ENCODE assay signal across 9 cellular contexts in genomic region chr2:231482806-231483391, GRCh38. TPM values are rescaled to one million over a fixed set of nuclear protein-coding genes. Genes with fewer than 3 reads are reported as not detected.
DNase-seq lines count a peak whose midpoint lies in the region; ATAC-seq and TF ChIP-seq lines count a peak whose summit lies in the region.
"Had no signal": no experiment of that assay in that cellular context is flagged by ENCODE, and none has a peak within 500 bp of the region (broad histone marks: within the 10 kb centered on the region; RNA-seq: fewer than 3 reads in every experiment).

No MANE protein-coding gene starts in this region.

- ATAC-seq in GM21526 (IDR thresholded peaks at IDR 0.05; ENCODE audit: low FRiP score, unreplicated experiment) (peak; percentile 68), left lung (peak; percentile 97)
- ATAC-seq in central memory CD8-positive, alpha-beta T cell (replicated peaks; ENCODE audit: extremely low read depth, poor library complexity, severe bottlenecking): peak; percentile 70

- H3K27me3 ChIP-seq in Caco-2 (replicated peaks; ENCODE audit: control insufficient read depth, insufficient read depth, low read length) (no peaks in the 10 kb centered on the region), left lung (no peaks in the 10 kb centered on the region)

- H3K4me1 Mint-ChIP-seq in Caco-2 (ENCODE audit: low read depth, unreplicated experiment): no peaks in the 10 kb centered on the region
- peaks cover 8% of the 10 kb centered on the region for H3K4me1 Mint-ChIP-seq in central memory CD8-positive, alpha-beta T cell

- H3K27ac Mint-ChIP-seq in Caco-2 (ENCODE audit: unreplicated experiment): no peak overlapping the region
- H3K27ac Mint-ChIP-seq in central memory CD8-positive, alpha-beta T cell (ENCODE audit: low read depth): peak overlapping the region; percentile 80

- peak; percentile 53 to 73 for TF ChIP-seq CTCF in Caco-2 (IDR thresholded peaks at IDR 0.05; ENCODE audit: insufficient read depth in 1 of 2, low read depth in 1 of 2, low read length in 1 of 2, severe bottlenecking in 1 of 2, unreplicated experiment in 1 of 2)
- TF ChIP-seq CTCF in left lung (IDR thresholded peaks at IDR 0.05): peak; percentile 90 to 95

- H3K4me1 ChIP-seq in Caco-2: no peaks in the 10 kb centered on the region
- peaks cover 0 to 8% of the 10 kb centered on the region in 2 donors for H3K4me1 ChIP-seq in left lung

- H3K4me3 Mint-ChIP-seq in Caco-2 (ENCODE audit: unreplicated experiment): no peak overlapping the region
- H3K4me3 Mint-ChIP-seq in central memory CD8-positive, alpha-beta T cell: peak overlapping the region; percentile 73

- BruUV-seq in Caco-2 (replicated peaks; lab: Mats Ljungman, UMichigan): no TSS peak

- CTCF ChIA-PET in Caco-2 (lab: Charles Lee): interaction anchor here (1.1 to 2.2 kb wide), 4 partner anchors 14 to 119 kb away, joined by 3 to 12 read pairs (median 4); partner anchors contain the start of gene NCL

- DNase-seq in Caco-2: peak; percentile 43 to 61
- DNase-seq in NAMALWA (ENCODE audit: low spot score): peak; percentile 37
- peak; percentile 55 for DNase-seq in activated CD4-positive, alpha-beta T cell treated with anti-CD3 and anti-CD28 coated beads for 1 hour
- peak; percentile 49 to 58 for DNase-seq in central memory CD8-positive, alpha-beta T cell (ENCODE audit: low spot score in 2 of 2)
- DNase-seq in left lung: peak; percentile 80 to 97
- peak; percentile 71 for DNase-seq in stimulated activated CD4-positive, alpha-beta T cell treated with anti-CD3 and anti-CD28 coated beads, Interleukin-2, amount 100 ng/mL, for 48 hours
- DNase-seq in dedifferentiated amniotic fluid mesenchymal stem cell (ENCODE audit: extremely low spot score): no peak

- no peaks in the 10 kb centered on the region for H3K27me3 Mint-ChIP-seq in Caco-2 (ENCODE audit: insufficient read depth, unreplicated experiment)
- H3K27me3 Mint-ChIP-seq in central memory CD8-positive, alpha-beta T cell: no peaks in the 10 kb centered on the region

- H3K36me3 Mint-ChIP-seq in Caco-2 (ENCODE audit: insufficient read depth, unreplicated experiment): no peaks in the 10 kb centered on the region
- H3K36me3 Mint-ChIP-seq in central memory CD8-positive, alpha-beta T cell (ENCODE audit: insufficient read depth): peaks cover 5% of the 10 kb centered on the region

- peaks cover 2% of the 10 kb centered on the region for H3K9me3 Mint-ChIP-seq in Caco-2 (ENCODE audit: unreplicated experiment)
- no peaks in the 10 kb centered on the region for H3K9me3 Mint-ChIP-seq in central memory CD8-positive, alpha-beta T cell

- H3K9me3 ChIP-seq in Caco-2 (no peaks in the 10 kb centered on the region), left lung (no peaks in the 10 kb centered on the region)

- intact Hi-C loops in Caco-2 (cut with micrococcal nuclease; ENCODE audit: unreplicated experiment): loop anchor here (1.0 kb wide), 1 partner anchor 75 kb away; no protein-coding TSS in a partner anchor
- intact Hi-C loops in left lung (cut with DNase I): no loop called here

- H3K36me3 ChIP-seq in Caco-2 (ENCODE audit: control insufficient read depth, insufficient read depth, low read length): no peaks in the 10 kb centered on the region
- no peaks in the 10 kb centered on the region for H3K36me3 ChIP-seq in left lung

- H3K4me3 ChIP-seq in Caco-2 (ENCODE audit: low read depth, low read length) (no peak overlapping the region), left lung (peak overlapping the region; percentile 35 to 39)

- H3K27ac ChIP-seq in left lung: peak overlapping the region; percentile 79
- H3K27ac ChIP-seq: epithelial cell of prostate had no signal

- POLR2A ChIA-PET in Caco-2 (lab: Charles Lee): no interaction called here

RNA-seq across cellular contexts. Expression of gene NCL, which starts 18.6 kb away (rescaled TPM):
- 608 and 612 TPM in 2 replicates for total RNA-seq in Caco-2 (2022)
- total RNA-seq in left lung: 100 to 1,000 TPM; 280 to 434 TPM

RNA-seq across cellular contexts. Expression of gene NMUR1, which starts 47.3 kb away (rescaled TPM):
- not detected in 2 replicates for total RNA-seq in Caco-2 (2022)
- total RNA-seq in left lung: 1 to 10 TPM in 1 of 2 donors, under 1 TPM in 1; 0.96 to 1.1 TPM
